1 cellular context compared by ENCODE assay signal in genomic region chr12:21989819-21990412, GRCh38.
TF ChIP-seq lines count a peak whose summit lies in the region.

No MANE protein-coding gene starts in this region.

TF ChIP-seq in GM23338, 12 proteins besides CTCF, POLR2A, EP300 and RAD21 (continued from another document):
- TF ChIP-seq ZNF462 (CRISPR knock-in tag; IDR thresholded peaks at IDR 0.05) (no peak), POLR2AphosphoS5 (IDR thresholded peaks at IDR 0.05; ENCODE audit: low read depth) (no peak)
